ENCODE assay signal across 33 cellular contexts in genomic region chrX:140249122-140249521, GRCh38.
"Had no signal": no experiment of that assay in that cellular context is flagged by ENCODE, and none has a peak within 500 bp of the region (broad histone marks: within the 10 kb centered on the region; RNA-seq: fewer than 3 reads in every experiment).

No MANE protein-coding gene starts in this region.

- H3K4me3 Mint-ChIP-seq: activated CD4-positive, alpha-beta T cell treated with anti-CD3 and anti-CD28 coated beads, Interleukin-2, amount 10 ng/mL, durations not matched to agents 24 days and 14 days; activated CD8-positive, alpha-beta T cell treated with anti-CD3 and anti-CD28 coated beads, Interleukin-2, amount 10 ng/mL, durations not matched to agents 7 days and 5 days; activated naive CD8-positive, alpha-beta T cell; activated naive CD8-positive, alpha-beta T cell treated with anti-CD3 and anti-CD28 coated beads, Interleukin-2, amount 50 U/mL, for 24 hours; activated T-cell treated with anti-CD3 and anti-CD28 coated beads, Interleukin-2, amount 50 U/mL, for 24 hours had no signal

- H3K36me3 ChIP-seq: WERI-Rb-1 had no signal

- H3K4me3 ChIP-seq: PC-9 had no signal

- ATAC-seq: activated CD8-positive, alpha-beta T cell treated with anti-CD3 and anti-CD28 coated beads, Interleukin-2, amount 10 ng/mL, durations not matched to agents 7 days and 5 days; activated naive CD8-positive, alpha-beta T cell treated with anti-CD3 and anti-CD28 coated beads, Interleukin-2, amount 50 U/mL, for 24 hours; Right ventricle myocardium inferior; SK-N-SH treated with all-trans-retinoic acid at 6 μM for 48 hours had no signal

- H3K9me3 Mint-ChIP-seq: activated CD4-positive, alpha-beta T cell treated with anti-CD3 and anti-CD28 coated beads, Interleukin-2, amount 10 ng/mL, durations not matched to agents 24 days and 14 days; activated naive CD8-positive, alpha-beta T cell treated with anti-CD3 and anti-CD28 coated beads, Interleukin-2, amount 50 U/mL, for 24 hours; activated T-cell treated with anti-CD3 and anti-CD28 coated beads, Interleukin-2, amount 50 U/mL, for 24 hours; activated T-helper 2 cell treated with anti-CD3 and anti-CD28 coated beads, Interferon-gamma antibody, Interleukin-2, Interleukin-4, amounts not matched to agents 10 μg/mL and 5 μg/mL and 100 μg/mL, durations not matched to agents 14 hours and 24 hours and 36 hours had no signal

- H3K27me3 Mint-ChIP-seq: activated CD4-positive, alpha-beta T cell treated with anti-CD3 and anti-CD28 coated beads, Interleukin-2, amount 10 ng/mL, durations not matched to agents 24 days and 14 days; activated naive CD8-positive, alpha-beta T cell; activated naive CD8-positive, alpha-beta T cell treated with anti-CD3 and anti-CD28 coated beads, Interleukin-2, amount 50 U/mL, for 24 hours; brain had no signal

- H2AFZ ChIP-seq: PC-9 had no signal

- H3K27ac Mint-ChIP-seq: activated CD4-positive, alpha-beta T cell treated with anti-CD3 and anti-CD28 coated beads, Interleukin-2, amount 10 ng/mL, durations not matched to agents 24 days and 14 days; activated CD8-positive, alpha-beta T cell treated with anti-CD3 and anti-CD28 coated beads, Interleukin-2, amount 10 ng/mL, durations not matched to agents 7 days and 5 days; activated naive CD8-positive, alpha-beta T cell; activated naive CD8-positive, alpha-beta T cell treated with anti-CD3 and anti-CD28 coated beads, Interleukin-2, amount 50 U/mL, for 24 hours; activated T-cell treated with anti-CD3 and anti-CD28 coated beads, Interleukin-2, amount 50 U/mL, for 24 hours; activated T-helper 2 cell treated with anti-CD3 and anti-CD28 coated beads, Interferon-gamma antibody, Interleukin-2, Interleukin-4, amounts not matched to agents 10 μg/mL and 5 μg/mL and 100 μg/mL, durations not matched to agents 14 hours and 24 hours and 36 hours had no signal

- H3K4me1 Mint-ChIP-seq: activated CD4-positive, alpha-beta T cell treated with anti-CD3 and anti-CD28 coated beads, Interleukin-2, amount 10 ng/mL, durations not matched to agents 24 days and 14 days; activated naive CD8-positive, alpha-beta T cell treated with anti-CD3 and anti-CD28 coated beads, Interleukin-2, amount 50 U/mL, for 24 hours had no signal

- H3K27ac ChIP-seq: PC-9, RWPE1, WERI-Rb-1 had no signal

- H3K36me3 Mint-ChIP-seq: activated naive CD8-positive, alpha-beta T cell; brain had no signal

- H3K4me2 ChIP-seq: PC-9 had no signal

- DNase-seq: activated CD4-positive, alpha-beta T cell treated with anti-CD3 and anti-CD28 coated beads, Interleukin-2, amount 10 ng/mL, durations not matched to agents 24 days and 14 days; activated CD4-positive, alpha-beta T cell treated with anti-CD3 and anti-CD28 coated beads, Interleukin-2, amount 50 U/mL, for 48 hours; activated CD8-positive, alpha-beta T cell treated with anti-CD3 and anti-CD28 coated beads, Interleukin-2, amount 10 ng/mL, durations not matched to agents 7 days and 5 days; activated gamma-delta T cell; activated naive CD4-positive, alpha-beta T cell treated with Interleukin-2 at 50 U/mL for 16 hours; activated naive CD8-positive, alpha-beta T cell treated with anti-CD3 and anti-CD28 coated beads, Interleukin-2, amount 50 U/mL, for 24 hours; activated T-cell treated with anti-CD3 and anti-CD28 coated beads, Interleukin-2, amount 50 U/mL, for 24 hours; anterior cingulate cortex; caudate nucleus; cerebellar nuclear complex; Karpas-422; NCI-H1105; NCI-H1417 treated with DMSO at 0.1 percent for 48 hours; NCI-H187 treated with DMSO at 0.1 percent for 48 hours; NCI-H2081; NCI-H226; NCI-H446 treated with DMSO at 0.1 percent for 48 hours; NCI-H524; NCI-H69; NCI-H82; NK-92 treated with Interleukin-12 subunit alpha and Interleukin-12 subunit beta, amount 100 ng/mL, for 24 hours; PC-9; SIG-M5; T-helper 1 cell; T-helper 2 cell; T-helper 9 cell; WERI-Rb-1 had no signal
